ENCODE assay signal across 13 cellular contexts in genomic region chr3:158094917-158095301, GRCh38. TPM values are rescaled to one million over a fixed set of nuclear protein-coding genes. Genes with fewer than 3 reads are reported as not detected.
DNase-seq lines count a peak whose midpoint lies in the region; ATAC-seq, FAIRE-seq and TF ChIP-seq lines count a peak whose summit lies in the region.
"Had no signal": no experiment of that assay in that cellular context is flagged by ENCODE, and none has a peak within 500 bp of the region (broad histone marks: within the 10 kb centered on the region; RNA-seq: fewer than 3 reads in every experiment).

No MANE protein-coding gene starts in this region.

- CTCF ChIA-PET in activated CD4-positive, alpha-beta T cell treated with anti-CD3 and anti-CD28 coated beads, Interleukin-2, amount 10 ng/mL, durations not matched to agents 7 days and 5 days (lab: Charles Lee), result no interaction called here

- peaks cover 83% of the 10 kb centered on the region for H3K27me3 ChIP-seq in iPS-18a (ENCODE audit: control insufficient read depth, insufficient read depth, low read length)

- H3K9me3 Mint-ChIP-seq in immature natural killer cell, result peaks cover 0 to 13% (median 0%) of the 10 kb centered on the region in 6 donors
- peaks cover 2% of the 10 kb centered on the region for H3K9me3 Mint-ChIP-seq in activated CD4-positive, alpha-beta T cell treated with anti-CD3 and anti-CD28 coated beads, Interleukin-2, amount 10 ng/mL, durations not matched to agents 7 days and 5 days
- H3K9me3 Mint-ChIP-seq: activated naive CD4-positive, alpha-beta T cell treated with anti-CD3 and anti-CD28 coated beads, Interleukin-2, amount 10 ng/mL, durations not matched to agents 7 days and 5 days had no signal

- DNase-seq in GM12892 (ENCODE audit: insufficient read length) (no peak), immature natural killer cell (no peak), cerebellar nuclear complex (lab: John Stamatoyannopoulos, UW) (no peak), OCI-M1 (lab: John Stamatoyannopoulos, UW) (no peak)
- no peak for DNase-seq in activated CD4-positive, alpha-beta T cell treated with anti-CD3 and anti-CD28 coated beads, Interleukin-2, amount 10 ng/mL, durations not matched to agents 7 days and 5 days
- DNase-seq: activated CD4-positive, alpha-beta T cell treated with anti-CD3 and anti-CD28 coated beads for 48 hours; activated naive CD4-positive, alpha-beta T cell treated with anti-CD3 and anti-CD28 coated beads, Interleukin-2, amount 10 ng/mL, durations not matched to agents 7 days and 5 days; HCEC 1CT; stimulated activated CD4-positive, alpha-beta T cell treated with anti-CD3 and anti-CD28 coated beads, Interleukin-15, amount 100 ng/mL, for 24 hours had no signal

- H3K27ac ChIP-seq in iPS-18a (ENCODE audit: low read length), result no peak overlapping the region

- peak; percentile 11 for ATAC-seq in GM21576 (IDR thresholded peaks at IDR 0.05; ENCODE audit: unreplicated experiment)
- peak; percentile 41 for ATAC-seq in HG03354 (IDR thresholded peaks at IDR 0.05; ENCODE audit: poor library complexity, severe bottlenecking, unreplicated experiment)
- ATAC-seq: naive thymus-derived CD8-positive, alpha-beta T cell had no signal

- POLR2A ChIA-PET in activated CD4-positive, alpha-beta T cell treated with anti-CD3 and anti-CD28 coated beads, Interleukin-2, amount 10 ng/mL, durations not matched to agents 7 days and 5 days (lab: Charles Lee), result no interaction called here

- H3K4me1 Mint-ChIP-seq in immature natural killer cell, result peaks cover 17 to 20% of the 10 kb centered on the region in 2 donors
- peaks cover 12% of the 10 kb centered on the region for H3K4me1 Mint-ChIP-seq in activated CD4-positive, alpha-beta T cell treated with anti-CD3 and anti-CD28 coated beads, Interleukin-2, amount 10 ng/mL, durations not matched to agents 7 days and 5 days

- H3K36me3 Mint-ChIP-seq in immature natural killer cell, result peaks cover 0 to 3% (median 0%) of the 10 kb centered on the region in 3 donors
- peaks cover 2% of the 10 kb centered on the region for H3K36me3 Mint-ChIP-seq in activated CD4-positive, alpha-beta T cell treated with anti-CD3 and anti-CD28 coated beads, Interleukin-2, amount 10 ng/mL, durations not matched to agents 7 days and 5 days (ENCODE audit: low read depth)

- H3K9ac ChIP-seq in iPS-18a (ENCODE audit: low read length), result no peak overlapping the region

- no peak overlapping the region for H3K27ac Mint-ChIP-seq in immature natural killer cell
- H3K27ac Mint-ChIP-seq in activated CD4-positive, alpha-beta T cell treated with anti-CD3 and anti-CD28 coated beads, Interleukin-2, amount 10 ng/mL, durations not matched to agents 7 days and 5 days, result no peak overlapping the region

- peak; percentile 31; the same call in 1 of the 2 replicates for TF ChIP-seq POLR2A in GM12892 (IDR thresholded peaks at IDR 0.05; ENCODE audit: low read depth, low read length)

- peak overlapping the region; percentile 59 for H3K4me3 ChIP-seq in iPS-18a (ENCODE audit: low read length)

- H3K27me3 Mint-ChIP-seq in immature natural killer cell (ENCODE audit: low read depth in 3 of 3), result peaks cover 37 to 60% (median 47%) of the 10 kb centered on the region in 3 donors
- H3K27me3 Mint-ChIP-seq in activated CD4-positive, alpha-beta T cell treated with anti-CD3 and anti-CD28 coated beads, Interleukin-2, amount 10 ng/mL, durations not matched to agents 7 days and 5 days, result peaks cover 89% of the 10 kb centered on the region

- peak; percentile 60 for FAIRE-seq in GM12892 (lab: Jason Lieb, UNC)

- no peaks in the 10 kb centered on the region for H3K9me3 ChIP-seq in iPS-18a (ENCODE audit: control insufficient read depth, low read depth, low read length)

- H3K36me3 ChIP-seq in iPS-18a (ENCODE audit: control insufficient read depth, low read depth, low read length), result no peaks in the 10 kb centered on the region

- H3K4me1 ChIP-seq in iPS-18a (ENCODE audit: control insufficient read depth, low read depth, low read length), result peaks cover 19% of the 10 kb centered on the region

- no peak overlapping the region for H3K4me3 Mint-ChIP-seq in immature natural killer cell
- no peak overlapping the region for H3K4me3 Mint-ChIP-seq in activated CD4-positive, alpha-beta T cell treated with anti-CD3 and anti-CD28 coated beads, Interleukin-2, amount 10 ng/mL, durations not matched to agents 7 days and 5 days
- H3K4me3 Mint-ChIP-seq: activated naive CD4-positive, alpha-beta T cell treated with anti-CD3 and anti-CD28 coated beads, Interleukin-2, amount 10 ng/mL, durations not matched to agents 7 days and 5 days had no signal

RNA-seq across cellular contexts. Expression of gene SHOX2, which starts 11.3 kb away (rescaled TPM):
- polyA plus RNA-seq in GM12892 (2012; ENCODE audit: missing spikeins), result 0.17 TPM
- not detected for polyA plus RNA-seq in immature natural killer cell
- total RNA-seq in activated CD4-positive, alpha-beta T cell treated with anti-CD3 and anti-CD28 coated beads, Interleukin-2, amount 10 ng/mL, durations not matched to agents 7 days and 5 days, result not detected
- total RNA-seq: naive thymus-derived CD8-positive, alpha-beta T cell had no signal
- polyA plus RNA-seq: naive thymus-derived CD8-positive, alpha-beta T cell had no signal

RNA-seq across cellular contexts. Expression of gene RSRC1, which starts 15.0 kb away (rescaled TPM):
- polyA plus RNA-seq in GM12892 (2012; ENCODE audit: missing spikeins), result 33.7 TPM
- 10 to 100 TPM; 15.4 to 37.9 (median 37.1) TPM for polyA plus RNA-seq in immature natural killer cell
- 10 to 100 TPM; 41.3 to 46.1 TPM for total RNA-seq in activated CD4-positive, alpha-beta T cell treated with anti-CD3 and anti-CD28 coated beads, Interleukin-2, amount 10 ng/mL, durations not matched to agents 7 days and 5 days
